In genomic region chr13:20993661-20994440, GRCh38 we compare ENCODE assay signal across 14 cellular contexts.
DNase-seq lines count a peak whose midpoint lies in the region; FAIRE-seq and TF ChIP-seq lines count a peak whose summit lies in the region.
"Had no signal": no experiment of that assay in that cellular context is flagged by ENCODE, and none has a peak within 500 bp of the region (broad histone marks: within the 10 kb centered on the region; RNA-seq: fewer than 3 reads in every experiment).

No MANE protein-coding gene starts in this region.

- peak; percentile 23 for DNase-seq in H54 (ENCODE audit: insufficient read length, low spot score)
- DNase-seq in RCC 7860 (ENCODE audit: low spot score): peak; percentile 92
- no peak for DNase-seq in endothelial cell (ENCODE audit: low spot score)
- peak; percentile 63 for DNase-seq in skeletal muscle cell (ENCODE audit: low read depth)
- no peak for DNase-seq in COLO829 (ENCODE audit: low spot score)
- no peak for DNase-seq in NCI-H1417 (lab: John Stamatoyannopoulos, UW)
- DNase-seq in NCI-H82 treated with DMSO at 0.1 percent for 48 hours (lab: John Stamatoyannopoulos, UW; ENCODE audit: unreplicated experiment): no peak
- no peak for DNase-seq in middle frontal gyrus (ENCODE audit: extremely low spot score, low spot score)
- DNase-seq: activated CD4-positive, alpha-beta T cell treated with anti-CD3 and anti-CD28 coated beads, Interleukin-2, amount 10 ng/mL, durations not matched to agents 7 days and 5 days; esophagus squamous epithelium; small intestine had no signal

- H3K9me3 Mint-ChIP-seq in endothelial cell (ENCODE audit: unreplicated experiment): no peaks in the 10 kb centered on the region
- H3K9me3 Mint-ChIP-seq: activated CD4-positive, alpha-beta T cell treated with anti-CD3 and anti-CD28 coated beads, Interleukin-2, amount 10 ng/mL, durations not matched to agents 7 days and 5 days; stimulated activated memory B cell treated with anti-CD40 and anti-IgM and Interleukin-4, amounts not matched to agents 10 μg/mL and 1 μg/mL and 100 μg/mL, for 72 hours had no signal

- H3K4me3 ChIP-seq in skeletal muscle cell (ENCODE audit: low read depth, low read length): no peak overlapping the region
- H3K4me3 ChIP-seq: esophagus squamous epithelium had no signal

- no peak for TF ChIP-seq POLR2A in H54 (IDR thresholded peaks at IDR 0.05; ENCODE audit: low read depth, low read length)

- H3K27ac Mint-ChIP-seq in endothelial cell (ENCODE audit: unreplicated experiment): peak overlapping the region; percentile 28
- H3K27ac Mint-ChIP-seq: activated CD4-positive, alpha-beta T cell treated with anti-CD3 and anti-CD28 coated beads, Interleukin-2, amount 10 ng/mL, durations not matched to agents 7 days and 5 days; activated naive CD8-positive, alpha-beta T cell; stimulated activated memory B cell treated with anti-CD40 and anti-IgM and Interleukin-4, amounts not matched to agents 10 μg/mL and 1 μg/mL and 100 μg/mL, for 72 hours had no signal

- peaks cover 8% of the 10 kb centered on the region for H3K27me3 Mint-ChIP-seq in endothelial cell (ENCODE audit: unreplicated experiment)
- H3K27me3 Mint-ChIP-seq: activated naive CD8-positive, alpha-beta T cell had no signal

- TF ChIP-seq CTCF in endothelial cell (IDR thresholded peaks at IDR 0.05; ENCODE audit: unreplicated experiment): no peak

- H3K4me1 Mint-ChIP-seq in endothelial cell (ENCODE audit: unreplicated experiment): peaks cover 8% of the 10 kb centered on the region
- H3K4me1 Mint-ChIP-seq: stimulated activated memory B cell treated with anti-CD40 and anti-IgM and Interleukin-4, amounts not matched to agents 10 μg/mL and 1 μg/mL and 100 μg/mL, for 72 hours had no signal

- H3K36me3 Mint-ChIP-seq in endothelial cell (ENCODE audit: low read depth, unreplicated experiment): peaks cover 22% of the 10 kb centered on the region
- H3K36me3 Mint-ChIP-seq: stimulated activated memory B cell treated with anti-CD40 and anti-IgM and Interleukin-4, amounts not matched to agents 10 μg/mL and 1 μg/mL and 100 μg/mL, for 72 hours had no signal

- H3K4me3 Mint-ChIP-seq in endothelial cell (ENCODE audit: unreplicated experiment): no peak overlapping the region
- H3K4me3 Mint-ChIP-seq: activated CD4-positive, alpha-beta T cell treated with anti-CD3 and anti-CD28 coated beads, Interleukin-2, amount 10 ng/mL, durations not matched to agents 7 days and 5 days; activated naive CD8-positive, alpha-beta T cell; stimulated activated memory B cell treated with anti-CD40 and anti-IgM and Interleukin-4, amounts not matched to agents 10 μg/mL and 1 μg/mL and 100 μg/mL, for 72 hours had no signal

- FAIRE-seq in H54 (lab: Jason Lieb, UNC) (no peak), RCC 7860 (lab: Jason Lieb, UNC) (peak; percentile 92)
- FAIRE-seq: GM19239, small intestine had no signal

Comparison
In these comparisons a context has a peak if more than half of its experiments do, and no peak if none do; other contexts are left out.
1. DNase-seq: peak in H54 (single experiment), RCC 7860 (single experiment) and skeletal muscle cell (single experiment); none in endothelial cell (single experiment), COLO829 (single experiment), NCI-H1417 (0 of 3), NCI-H82 treated with DMSO at 0.1 percent for 48 hours (single experiment) and middle frontal gyrus (single experiment).